ENCODE assay signal across 15 cellular contexts in genomic region chr22:31340765-31341247, GRCh38. TPM values are rescaled to one million over a fixed set of nuclear protein-coding genes. Genes with fewer than 3 reads are reported as not detected.
A peak's percentile ranks its signal among the peaks of the same experiment; 100 is the strongest.
DNase-seq lines count a peak whose midpoint lies in the region; ATAC-seq and TF ChIP-seq lines count a peak whose summit lies in the region.
"Had no signal": no experiment of that assay in that cellular context is flagged by ENCODE, and none has a peak within 500 bp of the region (broad histone marks: within the 10 kb centered on the region; RNA-seq: fewer than 3 reads in every experiment).

No MANE protein-coding gene starts in this region.

- no peak overlapping the region for H2AFZ ChIP-seq in H9 (ENCODE audit: low read length)
- no peak overlapping the region for H2AFZ ChIP-seq in osteoblast (ENCODE audit: low read length)
- H2AFZ ChIP-seq in trophoblast cell (ENCODE audit: insufficient read depth, low read length, poor library complexity): no peak overlapping the region

- peaks cover 24% of the 10 kb centered on the region for H3K23me2 ChIP-seq in H9 (ENCODE audit: insufficient read length, low read depth, low read length, poor library complexity, severe bottlenecking)

- H3K36me3 Mint-ChIP-seq in activated CD4-positive, alpha-beta memory T cell treated with anti-CD3 and anti-CD28 coated beads for 36 hours: peaks cover 59% of the 10 kb centered on the region
- H3K36me3 Mint-ChIP-seq in activated CD4-positive, alpha-beta memory T cell treated with anti-CD3 and anti-CD28 coated beads, Interleukin-2, amount 10 ng/mL, durations not matched to agents 7 days and 5 days (ENCODE audit: low read depth): peaks cover 60% of the 10 kb centered on the region
- peaks cover 43 to 91% (median 68%) of the 10 kb centered on the region in 3 experiments for H3K36me3 Mint-ChIP-seq in H9 (ENCODE audit: insufficient read depth in 1 of 3, low read depth in 3 of 3)

- H3K56ac ChIP-seq in H9 (ENCODE audit: insufficient read length, low read depth, low read length): no peak overlapping the region

- no peak overlapping the region for H3K4me3 ChIP-seq in effector memory CD4-positive, alpha-beta T cell (ENCODE audit: insufficient read depth, low read depth, low read length, poor library complexity, severe bottlenecking)
- no peak overlapping the region for H3K4me3 ChIP-seq in osteoblast (ENCODE audit: insufficient read depth, low read length)
- no peak overlapping the region for H3K4me3 ChIP-seq in trophoblast cell (ENCODE audit: low read depth, low read length)
- H3K4me3 ChIP-seq: uterus had no signal

- ATAC-seq in GM21423 (IDR thresholded peaks at IDR 0.05; ENCODE audit: unreplicated experiment) (no peak), GM18505 (IDR thresholded peaks at IDR 0.05; ENCODE audit: unreplicated experiment) (no peak)

- H3K36me3 ChIP-seq in effector memory CD4-positive, alpha-beta T cell (ENCODE audit: control insufficient read depth, insufficient read depth, low read length): peaks cover 46% of the 10 kb centered on the region
- peaks cover 21% of the 10 kb centered on the region for H3K36me3 ChIP-seq in osteoblast (ENCODE audit: insufficient read depth, low read length)
- peaks cover 52 to 57% of the 10 kb centered on the region in 2 experiments for H3K36me3 ChIP-seq in trophoblast cell (ENCODE audit: control insufficient read depth in 1 of 2, insufficient read depth in 2 of 2, low read length in 2 of 2)
- H3K36me3 ChIP-seq: uterus had no signal

- no peak for DNase-seq in activated CD4-positive, alpha-beta memory T cell treated with anti-CD3 and anti-CD28 coated beads for 36 hours
- DNase-seq in activated CD4-positive, alpha-beta memory T cell treated with anti-CD3 and anti-CD28 coated beads, Interleukin-2, amount 10 ng/mL, durations not matched to agents 7 days and 5 days: no peak
- no peak for DNase-seq in H9
- DNase-seq in effector memory CD4-positive, alpha-beta T cell: no peak
- peak; percentile 76 for DNase-seq in osteoblast (ENCODE audit: insufficient read length, low spot score, missing footprints)
- DNase-seq in trophoblast cell: no peak
- DNase-seq: amniotic stem cell; foreskin melanocyte; HFFc6; NCI-H1048; NCI-H2107; stimulated activated CD4-positive, alpha-beta T cell treated with anti-CD3 and anti-CD28 coated beads, Interleukin-4, amount 100 ng/mL, for 4 hours; uterus had no signal

- H3K4me1 ChIP-seq in H9 (ENCODE audit: insufficient read depth, low read length) (peaks cover 4% of the 10 kb centered on the region; the same call in 1 of the 2 replicates), osteoblast (ENCODE audit: insufficient read depth, low read length) (peaks cover 18% of the 10 kb centered on the region), trophoblast cell (ENCODE audit: control insufficient read depth in 1 of 2, insufficient read depth in 2 of 2, low read length in 2 of 2) (peaks cover 29 to 41% of the 10 kb centered on the region in 2 experiments)
- H3K4me1 ChIP-seq in effector memory CD4-positive, alpha-beta T cell (ENCODE audit: control insufficient read depth, insufficient read depth, low read length, poor library complexity, severe bottlenecking): peaks cover 25% of the 10 kb centered on the region

- POLR2A ChIA-PET in activated CD4-positive, alpha-beta memory T cell treated with anti-CD3 and anti-CD28 coated beads for 36 hours (lab: Charles Lee): no interaction called here
- POLR2A ChIA-PET in activated CD4-positive, alpha-beta memory T cell treated with anti-CD3 and anti-CD28 coated beads, Interleukin-2, amount 10 ng/mL, durations not matched to agents 7 days and 5 days (lab: Charles Lee): interaction anchor here (1.6 kb wide), 1 partner anchor 48 kb away, joined by 5 read pairs; the partner anchor contains the start of gene PIK3IP1

- H4K12ac ChIP-seq in trophoblast cell (ENCODE audit: low read depth, low read length): no peak overlapping the region

- peaks cover 69% of the 10 kb centered on the region for H3K4me1 Mint-ChIP-seq in activated CD4-positive, alpha-beta memory T cell treated with anti-CD3 and anti-CD28 coated beads for 36 hours (ENCODE audit: low read depth)
- peaks cover 59% of the 10 kb centered on the region for H3K4me1 Mint-ChIP-seq in activated CD4-positive, alpha-beta memory T cell treated with anti-CD3 and anti-CD28 coated beads, Interleukin-2, amount 10 ng/mL, durations not matched to agents 7 days and 5 days
- peaks cover 58 to 59% of the 10 kb centered on the region in 2 experiments for H3K4me1 Mint-ChIP-seq in H9

- H3K27ac Mint-ChIP-seq in activated CD4-positive, alpha-beta memory T cell treated with anti-CD3 and anti-CD28 coated beads for 36 hours: peak overlapping the region; percentile 43
- H3K27ac Mint-ChIP-seq in activated CD4-positive, alpha-beta memory T cell treated with anti-CD3 and anti-CD28 coated beads, Interleukin-2, amount 10 ng/mL, durations not matched to agents 7 days and 5 days: no peak overlapping the region
- peak overlapping the region; percentile 34 to 88 (median 86); a peak in 4 of 7 replicates for H3K27ac Mint-ChIP-seq in H9
- H3K27ac Mint-ChIP-seq: HFFc6 had no signal

- no peak overlapping the region for H3K4ac ChIP-seq in H9 (ENCODE audit: low read depth, low read length)
- no peak overlapping the region for H3K4ac ChIP-seq in trophoblast cell (ENCODE audit: low read depth, low read length)

- H3K27me3 ChIP-seq in H9 (ENCODE audit: insufficient read depth, low read length): no peaks in the 10 kb centered on the region
- no peaks in the 10 kb centered on the region for H3K27me3 ChIP-seq in effector memory CD4-positive, alpha-beta T cell (replicated peaks; ENCODE audit: control insufficient read depth, insufficient read depth, low read length, poor library complexity, severe bottlenecking)
- no peaks in the 10 kb centered on the region for H3K27me3 ChIP-seq in osteoblast (ENCODE audit: insufficient read depth, low read length)
- H3K27me3 ChIP-seq in trophoblast cell (ENCODE audit: insufficient read depth, low read length): no peaks in the 10 kb centered on the region
- H3K27me3 ChIP-seq: uterus had no signal

- no peak overlapping the region for H2BK20ac ChIP-seq in H9 (ENCODE audit: low read depth, low read length, poor library complexity, severe bottlenecking)

- H4K20me1 ChIP-seq in H9 (ENCODE audit: control insufficient read depth, insufficient read depth, insufficient read length) (no peaks in the 10 kb centered on the region), osteoblast (ENCODE audit: insufficient read depth, low read length) (peaks cover 42% of the 10 kb centered on the region)

- H3K9me3 ChIP-seq in H9 (ENCODE audit: control insufficient read depth, low read depth, low read length) (no peaks in the 10 kb centered on the region), osteoblast (ENCODE audit: low read depth, low read length) (no peaks in the 10 kb centered on the region), trophoblast cell (ENCODE audit: insufficient read depth, low read depth, low read length) (no peaks in the 10 kb centered on the region)
- no peaks in the 10 kb centered on the region for H3K9me3 ChIP-seq in effector memory CD4-positive, alpha-beta T cell (ENCODE audit: control insufficient read depth, low read length)
- H3K9me3 ChIP-seq: uterus had no signal

- CTCF ChIA-PET in activated CD4-positive, alpha-beta memory T cell treated with anti-CD3 and anti-CD28 coated beads for 36 hours (lab: Charles Lee): no interaction called here
- CTCF ChIA-PET in activated CD4-positive, alpha-beta memory T cell treated with anti-CD3 and anti-CD28 coated beads, Interleukin-2, amount 10 ng/mL, durations not matched to agents 7 days and 5 days (lab: Charles Lee): no interaction called here

- WGBS in H9 (ENCODE audit: extremely low coverage, insufficient read length, low lambda C conversion rate): no CpG with 5 or more reads among the region's 2 CpGs
- no CpG with 5 or more reads among the region's 2 CpGs for WGBS in trophoblast cell (ENCODE audit: extremely low coverage, insufficient coverage, insufficient read length)

- H3K23ac ChIP-seq in H9 (ENCODE audit: insufficient read length, low read depth, low read length): no peak overlapping the region
- H3K23ac ChIP-seq in trophoblast cell (ENCODE audit: low read length): no peak overlapping the region

- H3K79me1 ChIP-seq in H9 (ENCODE audit: insufficient read depth, low read depth, low read length, poor library complexity, severe bottlenecking) (peaks cover 6% of the 10 kb centered on the region), trophoblast cell (ENCODE audit: low read length) (peaks cover 27% of the 10 kb centered on the region)

- H2BK5ac ChIP-seq in H9 (ENCODE audit: insufficient read length, low read length): no peak overlapping the region
- no peak overlapping the region for H2BK5ac ChIP-seq in trophoblast cell (ENCODE audit: low read depth, low read length, poor library complexity)

- no peak overlapping the region for H3K9ac ChIP-seq in H9 (ENCODE audit: extremely low read depth, insufficient read length, low read length)
- no peak overlapping the region for H3K9ac ChIP-seq in trophoblast cell (ENCODE audit: low read length)

- H3K14ac ChIP-seq in H9 (ENCODE audit: insufficient read depth, low read length): no peak overlapping the region
- H3K14ac ChIP-seq in trophoblast cell (ENCODE audit: low read length): no peak overlapping the region

- H2BK12ac ChIP-seq in H9 (ENCODE audit: insufficient read length, low read depth, low read length) (no peak overlapping the region), trophoblast cell (ENCODE audit: low read length) (no peak overlapping the region)

- H4K5ac ChIP-seq in H9 (ENCODE audit: insufficient read length, low read depth, low read length): no peak overlapping the region

- H3K79me2 ChIP-seq in H9 (ENCODE audit: insufficient read depth, low read length): peaks cover 12% of the 10 kb centered on the region; the same call in 1 of the 2 replicates
- peaks cover 8% of the 10 kb centered on the region for H3K79me2 ChIP-seq in osteoblast (ENCODE audit: insufficient read depth, low read length)
- peaks cover 22% of the 10 kb centered on the region for H3K79me2 ChIP-seq in trophoblast cell (ENCODE audit: control insufficient read depth, insufficient read depth, low read length, poor library complexity)

- H4K91ac ChIP-seq in H9 (ENCODE audit: insufficient read length, low read depth, low read length) (no peak overlapping the region), trophoblast cell (ENCODE audit: low read depth, low read length) (no peak overlapping the region)

- intact Hi-C loops in activated CD4-positive, alpha-beta memory T cell treated with anti-CD3 and anti-CD28 coated beads for 36 hours (cut with micrococcal nuclease): loop anchor here (5.0 kb wide), 1 partner anchor 374 kb away; the partner anchor contains the start of genes MORC2 and TUG1

- H3K27me3 Mint-ChIP-seq in activated CD4-positive, alpha-beta memory T cell treated with anti-CD3 and anti-CD28 coated beads for 36 hours: no peaks in the 10 kb centered on the region
- no peaks in the 10 kb centered on the region for H3K27me3 Mint-ChIP-seq in activated CD4-positive, alpha-beta memory T cell treated with anti-CD3 and anti-CD28 coated beads, Interleukin-2, amount 10 ng/mL, durations not matched to agents 7 days and 5 days
- no peaks in the 10 kb centered on the region for H3K27me3 Mint-ChIP-seq in H9 (ENCODE audit: low read depth)

- no peak overlapping the region for H3K4me2 ChIP-seq in H9 (ENCODE audit: insufficient read depth, insufficient read length, low read length)
- H3K4me2 ChIP-seq in osteoblast (ENCODE audit: insufficient read depth, low read length): no peak overlapping the region
- no peak overlapping the region for H3K4me2 ChIP-seq in trophoblast cell (ENCODE audit: low read length)

- TF ChIP-seq CTCF in H9 (conservative IDR thresholded peaks at IDR 0.05) (no peak), osteoblast (IDR thresholded peaks at IDR 0.05; ENCODE audit: extremely low read depth, low read depth, low read length) (no peak)

- H2AK5ac ChIP-seq in H9 (ENCODE audit: insufficient read length, low read length): no peak overlapping the region
- no peak overlapping the region for H2AK5ac ChIP-seq in trophoblast cell (ENCODE audit: low read length)

- H3K18ac ChIP-seq in H9 (ENCODE audit: insufficient read length, low read depth, low read length): no peak overlapping the region
- no peak overlapping the region for H3K18ac ChIP-seq in trophoblast cell (ENCODE audit: low read length)

- H3T11ph ChIP-seq in H9 (ENCODE audit: low read length): no peak overlapping the region

- no peak overlapping the region for H3K27ac ChIP-seq in H9 (ENCODE audit: insufficient read length, low read depth, low read length)
- H3K27ac ChIP-seq in effector memory CD4-positive, alpha-beta T cell (ENCODE audit: insufficient read depth, low read length, poor library complexity, severe bottlenecking): peak overlapping the region; percentile 38
- H3K27ac ChIP-seq in osteoblast (ENCODE audit: low read depth, low read length): no peak overlapping the region
- H3K27ac ChIP-seq in trophoblast cell (ENCODE audit: low read depth, low read length): no peak overlapping the region

- TF ChIP-seq POLR2A in GM18505 (IDR thresholded peaks at IDR 0.05; ENCODE audit: borderline replicate concordance, extremely low read depth, insufficient read depth, insufficient read length): no peak

- H3K4me3 Mint-ChIP-seq in activated CD4-positive, alpha-beta memory T cell treated with anti-CD3 and anti-CD28 coated beads for 36 hours: no peak overlapping the region
- no peak overlapping the region for H3K4me3 Mint-ChIP-seq in activated CD4-positive, alpha-beta memory T cell treated with anti-CD3 and anti-CD28 coated beads, Interleukin-2, amount 10 ng/mL, durations not matched to agents 7 days and 5 days
- H3K4me3 Mint-ChIP-seq in H9: no peak overlapping the region; a peak in 1 of 5 replicates
- H3K4me3 Mint-ChIP-seq: HFFc6 had no signal

- no peaks in the 10 kb centered on the region for H3K9me3 Mint-ChIP-seq in activated CD4-positive, alpha-beta memory T cell treated with anti-CD3 and anti-CD28 coated beads for 36 hours
- no peaks in the 10 kb centered on the region for H3K9me3 Mint-ChIP-seq in activated CD4-positive, alpha-beta memory T cell treated with anti-CD3 and anti-CD28 coated beads, Interleukin-2, amount 10 ng/mL, durations not matched to agents 7 days and 5 days
- no peaks in the 10 kb centered on the region for H3K9me3 Mint-ChIP-seq in H9
- H3K9me3 Mint-ChIP-seq: HFFc6 had no signal

- H4K8ac ChIP-seq in H9 (replicated peaks; ENCODE audit: insufficient read length, low read depth, low read length) (no peak overlapping the region), trophoblast cell (ENCODE audit: low read depth, low read length) (no peak overlapping the region)

- no peak overlapping the region for H2BK15ac ChIP-seq in H9 (ENCODE audit: low read depth, low read length)

- no peak overlapping the region for H2BK120ac ChIP-seq in H9 (ENCODE audit: low read depth, low read length, poor library complexity, severe bottlenecking)
- H2BK120ac ChIP-seq in trophoblast cell (ENCODE audit: insufficient read depth, low read length, poor library complexity): no peak overlapping the region

RNA-seq across cellular contexts. Expression of gene PATZ1, which starts 5.3 kb away (rescaled TPM):
- total RNA-seq in activated CD4-positive, alpha-beta memory T cell treated with anti-CD3 and anti-CD28 coated beads for 36 hours: 10 to 100 TPM; 19.8 to 20.0 TPM
- 10 to 100 TPM; 18.6 to 19.5 TPM for total RNA-seq in activated CD4-positive, alpha-beta memory T cell treated with anti-CD3 and anti-CD28 coated beads, Interleukin-2, amount 10 ng/mL, durations not matched to agents 7 days and 5 days
- total RNA-seq in H9 (2021) (118 and 120 TPM in 2 replicates), osteoblast (13.8 and 15.2 TPM in 2 replicates)
- 19.9 and 20.7 TPM in 2 replicates for polyA plus RNA-seq in trophoblast cell (2013)

RNA-seq across cellular contexts. Expression of gene PIK3IP1, which starts 48.5 kb away (rescaled TPM):
- 10 to 100 TPM; 18.8 to 19.1 TPM for total RNA-seq in activated CD4-positive, alpha-beta memory T cell treated with anti-CD3 and anti-CD28 coated beads for 36 hours
- total RNA-seq in activated CD4-positive, alpha-beta memory T cell treated with anti-CD3 and anti-CD28 coated beads, Interleukin-2, amount 10 ng/mL, durations not matched to agents 7 days and 5 days: 10 to 100 TPM; 56.4 to 57.8 TPM
- total RNA-seq in H9 (2021) (0.87 and 0.92 TPM in 2 replicates), osteoblast (31.5 and 40.1 TPM in 2 replicates)
- polyA plus RNA-seq in trophoblast cell (2013): 3.7 and 4.0 TPM in 2 replicates

RNA-seq across cellular contexts. Expression of gene DRG1, which starts 58.6 kb away (rescaled TPM):
- total RNA-seq in activated CD4-positive, alpha-beta memory T cell treated with anti-CD3 and anti-CD28 coated beads for 36 hours: 100 to 1,000 TPM in 1 of 2 experiments, 10 to 100 TPM in 1; 97.1 to 116 TPM
- 10 to 100 TPM; 73.4 to 86.4 TPM for total RNA-seq in activated CD4-positive, alpha-beta memory T cell treated with anti-CD3 and anti-CD28 coated beads, Interleukin-2, amount 10 ng/mL, durations not matched to agents 7 days and 5 days
- total RNA-seq in H9 (2021): 89.1 and 89.5 TPM in 2 replicates
- 68.0 and 71.0 TPM in 2 replicates for total RNA-seq in osteoblast
- 50.4 and 51.7 TPM in 2 replicates for polyA plus RNA-seq in trophoblast cell (2013)

Comparison
In these comparisons a context has a peak if more than half of its experiments do, and no peak if none do; other contexts are left out.
1. RNA of gene PIK3IP1, which starts 48.5 kb away (total RNA-seq): 56.4 to 57.8 TPM in activated CD4-positive, alpha-beta memory T cell treated with anti-CD3 and anti-CD28 coated beads, Interleukin-2, amount 10 ng/mL, durations not matched to agents 7 days and 5 days, 31.5 to 40.1 TPM in osteoblast and 18.8 to 19.1 TPM in activated CD4-positive, alpha-beta memory T cell treated with anti-CD3 and anti-CD28 coated beads for 36 hours; 0.87 to 0.92 TPM in H9; every median in the first group is over 10 times any median in the second.